In the genomic region with DNA sequence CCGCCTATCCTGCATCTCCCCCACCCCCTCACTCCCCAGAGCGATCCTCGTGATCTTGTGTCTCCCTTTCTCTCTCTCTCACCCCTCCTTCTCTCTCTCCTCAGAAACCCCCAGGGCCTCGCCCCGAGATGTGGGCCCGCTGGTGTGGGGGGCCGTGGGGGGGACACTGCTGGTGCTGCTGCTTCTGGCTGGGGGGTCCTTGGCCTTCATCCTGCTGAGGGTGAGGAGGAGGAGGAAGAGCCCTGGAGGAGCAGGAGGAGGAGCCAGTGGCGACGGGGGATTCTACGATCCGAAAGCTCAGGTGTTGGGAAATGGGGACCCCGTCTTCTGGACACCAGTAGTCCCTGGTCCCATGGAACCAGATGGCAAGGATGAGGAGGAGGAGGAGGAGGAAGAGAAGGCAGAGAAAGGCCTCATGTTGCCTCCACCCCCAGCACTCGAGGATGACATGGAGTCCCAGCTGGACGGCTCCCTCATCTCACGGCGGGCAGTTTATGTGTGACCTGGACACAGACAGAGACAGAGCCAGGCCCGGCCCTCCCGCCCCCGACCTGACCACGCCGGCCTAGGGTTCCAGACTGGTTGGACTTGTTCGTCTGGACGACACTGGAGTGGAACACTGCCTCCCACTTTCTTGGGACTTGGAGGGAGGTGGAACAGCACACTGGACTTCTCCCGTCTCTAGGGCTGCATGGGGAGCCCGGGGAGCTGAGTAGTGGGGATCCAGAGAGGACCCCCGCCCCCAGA, we compare ENCODE assay signal across 1 cellular context.
TF ChIP-seq lines count a peak whose summit lies in the region.

No MANE protein-coding gene starts in this region.

TF ChIP-seq in HCT116, 20 proteins besides CTCF, POLR2A, EP300 and RAD21 (continued from another document):
- TF ChIP-seq, protein P1, sequence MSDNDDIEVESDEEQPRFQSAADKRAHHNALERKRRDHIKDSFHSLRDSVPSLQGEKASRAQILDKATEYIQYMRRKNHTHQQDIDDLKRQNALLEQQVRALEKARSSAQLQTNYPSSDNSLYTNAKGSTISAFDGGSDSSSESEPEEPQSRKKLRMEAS (IDR thresholded peaks at IDR 0.05) = no peak
- TF ChIP-seq CEBPB (IDR thresholded peaks at IDR 0.05; ENCODE audit: low read depth) (no peak), SRF (IDR thresholded peaks at IDR 0.05; ENCODE audit: low read depth) (no peak), TCF7L2 (IDR thresholded peaks at IDR 0.05; ENCODE audit: borderline replicate concordance, extremely low read depth, insufficient read depth, insufficient read length) (no peak), ELF1 (IDR thresholded peaks at IDR 0.05; ENCODE audit: borderline replicate concordance, low read depth) (no peak)
